ENCODE assay signal across 11 cellular contexts in the genomic region with DNA sequence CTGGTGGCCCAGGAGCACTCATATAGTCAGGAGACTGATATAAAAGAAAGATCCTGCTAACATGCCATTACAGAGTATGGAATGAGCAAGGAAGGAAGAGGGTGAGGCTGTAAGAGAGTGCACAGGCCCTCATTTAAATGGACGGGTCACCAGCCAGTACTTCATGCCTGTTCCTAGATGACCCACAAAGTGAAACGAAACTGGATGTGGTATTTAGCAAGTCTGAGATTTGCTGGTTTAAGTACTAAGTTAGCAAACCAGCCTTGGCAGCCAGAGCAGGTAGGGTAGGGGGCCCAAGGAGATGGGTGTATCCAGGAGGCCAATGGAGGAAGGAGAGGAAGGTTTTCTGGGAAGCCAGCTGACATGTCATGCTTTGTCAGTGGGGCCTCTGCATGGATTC. TPM values are rescaled to one million over a fixed set of nuclear protein-coding genes. Genes with fewer than 3 reads are reported as not detected.
DNase-seq lines count a peak whose midpoint lies in the region; ATAC-seq and TF ChIP-seq lines count a peak whose summit lies in the region.
"Had no signal": no experiment of that assay in that cellular context is flagged by ENCODE, and none has a peak within 500 bp of the region (broad histone marks: within the 10 kb centered on the region; RNA-seq: fewer than 3 reads in every experiment).

No MANE protein-coding gene starts in this region.

- H3K36me3 Mint-ChIP-seq in progenitor cell of endocrine pancreas (ENCODE audit: insufficient read depth) = no peaks in the 10 kb centered on the region

- peak overlapping the region; percentile 35 for H3K27ac Mint-ChIP-seq in progenitor cell of endocrine pancreas

- H3K9me3 ChIP-seq in SJSA1 (replicated peaks) (no peaks in the 10 kb centered on the region), Peyer's patch (no peaks in the 10 kb centered on the region), transverse colon (no peaks in the 10 kb centered on the region)
- H3K9me3 ChIP-seq: psoas muscle had no signal

- TF ChIP-seq CTCF in progenitor cell of endocrine pancreas (IDR thresholded peaks at IDR 0.05; ENCODE audit: unreplicated experiment) = no peak
- TF ChIP-seq CTCF in Peyer's patch (IDR thresholded peaks at IDR 0.05) = no peak
- no peak for TF ChIP-seq CTCF in transverse colon (IDR thresholded peaks at IDR 0.05)

- no peak overlapping the region for H3K4me3 Mint-ChIP-seq in progenitor cell of endocrine pancreas (ENCODE audit: low read depth)

- in situ Hi-C loops in transverse colon (cut with MboI; ENCODE audit: low pct_ligation_motif_present in 1 of 4, low pct_unique_long_range_greater_than_20kb in 1 of 4, low sequenced_read_pairs in 3 of 4) = no loop called here

- peak; percentile 33 for DNase-seq in NK-92 treated with Interleukin-12 subunit alpha and Interleukin-12 subunit beta, amount 100 ng/mL, for 24 hours (lab: John Stamatoyannopoulos, UW)
- DNase-seq in NK-92 (lab: John Stamatoyannopoulos, UW; ENCODE audit: unreplicated experiment) (no peak), SJSA1 (ENCODE audit: low read depth in 1 of 2, low spot score in 2 of 2) (no peak), progenitor cell of endocrine pancreas (ENCODE audit: low spot score, unreplicated experiment) (no peak), Peyer's patch (no peak), transverse colon (no peak)
- DNase-seq: NCI-H1105 treated with DMSO at 0.1 percent for 48 hours, psoas muscle had no signal

- peaks cover 55% of the 10 kb centered on the region for H3K4me1 ChIP-seq in SJSA1 (replicated peaks)
- H3K4me1 ChIP-seq in Peyer's patch = peaks cover 0 to 16% (median 8%) of the 10 kb centered on the region in 4 donors
- H3K4me1 ChIP-seq in transverse colon = peaks cover 0 to 22% (median 9%) of the 10 kb centered on the region in 4 donors
- H3K4me1 ChIP-seq: psoas muscle had no signal

- H3K4me1 Mint-ChIP-seq in progenitor cell of endocrine pancreas (ENCODE audit: low read depth) = peaks cover 4% of the 10 kb centered on the region

- TF ChIP-seq EP300 in transverse colon (IDR thresholded peaks at IDR 0.05; ENCODE audit: low read depth) = no peak

- no peaks in the 10 kb centered on the region for H3K27me3 ChIP-seq in SJSA1 (replicated peaks)
- no peaks in the 10 kb centered on the region for H3K27me3 ChIP-seq in Peyer's patch
- no peaks in the 10 kb centered on the region for H3K27me3 ChIP-seq in transverse colon

- no peak for TF ChIP-seq POLR2A in Peyer's patch (IDR thresholded peaks at IDR 0.05)
- TF ChIP-seq POLR2A in transverse colon (IDR thresholded peaks at IDR 0.05) = no peak

- intact Hi-C loops in transverse colon (cut with DNase I; ENCODE audit: low total_unique reads) = no loop called here

- WGBS in transverse colon (ENCODE audit: low coverage in 1 of 2), 2 donors = 45 to 77% methylated on average over 2 of the region's 2 CpGs

- ATAC-seq in HG02884 (IDR thresholded peaks at IDR 0.05; ENCODE audit: unreplicated experiment) (peak; percentile 32), HG02840 (IDR thresholded peaks at IDR 0.05; ENCODE audit: low FRiP score, unreplicated experiment) (no peak)
- ATAC-seq: psoas muscle had no signal

- H3K27ac ChIP-seq in SJSA1 = peak overlapping the region; percentile 99
- H3K27ac ChIP-seq in Peyer's patch = no peak overlapping the region
- no peak overlapping the region for H3K27ac ChIP-seq in transverse colon
- H3K27ac ChIP-seq: 22Rv1, psoas muscle had no signal

- peaks cover 6% of the 10 kb centered on the region for H3K36me3 ChIP-seq in SJSA1
- peaks cover 0 to 4% (median 0%) of the 10 kb centered on the region in 3 donors for H3K36me3 ChIP-seq in Peyer's patch
- no peaks in the 10 kb centered on the region for H3K36me3 ChIP-seq in transverse colon

- H3K4me3 ChIP-seq in SJSA1 (no peak overlapping the region), Peyer's patch (no peak overlapping the region), transverse colon (no peak overlapping the region)
- H3K4me3 ChIP-seq: psoas muscle had no signal

- no peaks in the 10 kb centered on the region for H3K9me3 Mint-ChIP-seq in progenitor cell of endocrine pancreas (ENCODE audit: low read depth)

- H3K27me3 Mint-ChIP-seq in progenitor cell of endocrine pancreas = no peaks in the 10 kb centered on the region

RNA-seq across cellular contexts. Expression of a gene that starts 15.9 kb away (rescaled TPM):
- total RNA-seq in SJSA1 (2014; rRNA removed; shearing (Covaris generic)) = 37.3 and 51.2 TPM in 2 replicates
- 31.9 and 38.2 TPM in 2 replicates for total RNA-seq in progenitor cell of endocrine pancreas
- 10 to 100 TPM; 14.7 to 40.6 (median 22.7) TPM for total RNA-seq in Peyer's patch
- 10 to 100 TPM; 10.5 to 71.8 (median 31.5) TPM for total RNA-seq in transverse colon
